In the genomic region with DNA sequence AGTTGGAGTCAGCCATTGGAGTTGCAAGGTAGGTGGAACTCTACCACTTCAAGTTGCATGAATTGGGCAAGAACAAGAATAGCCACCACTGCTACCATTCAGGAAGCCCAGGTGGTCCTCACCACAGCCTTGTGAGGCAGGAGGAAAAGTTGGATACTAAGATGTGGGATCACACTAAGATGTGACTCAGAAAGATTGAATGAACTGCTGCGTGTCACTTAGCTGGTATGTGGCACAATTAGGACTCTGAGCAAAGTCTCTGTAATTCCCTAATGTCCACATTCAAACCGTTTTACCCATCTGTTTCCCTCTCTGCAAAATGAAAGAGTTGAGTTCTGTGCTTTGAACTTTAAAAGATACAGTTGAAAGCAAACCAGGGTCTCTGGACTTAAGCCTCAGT, we compare ENCODE assay signal across 12 cellular contexts. TPM values are rescaled to one million over a fixed set of nuclear protein-coding genes. Genes with fewer than 3 reads are reported as not detected.
"Had no signal": no experiment of that assay in that cellular context is flagged by ENCODE, and none has a peak within 500 bp of the region (broad histone marks: within the 10 kb centered on the region; RNA-seq: fewer than 3 reads in every experiment).

No MANE protein-coding gene starts in this region.

- FAIRE-seq: pancreas had no signal

- H3K9me3 ChIP-seq: body of pancreas, pancreas had no signal

- DNase-seq: activated CD4-positive, alpha-beta T cell treated with anti-CD3 and anti-CD28 coated beads for 4 hours; activated naive CD4-positive, alpha-beta T cell treated with anti-CD3 and anti-CD28 coated beads for 36 hours; body of pancreas; cortex of kidney; effector memory CD4-positive, alpha-beta T cell; hippocampal formation; pancreas; stimulated activated CD4-positive, alpha-beta T cell treated with anti-CD3 and anti-CD28 coated beads, Interleukin-4, amount 100 ng/mL, for 1 hour; T1000; WERI-Rb-1 had no signal

- H3K36me3 ChIP-seq: neural progenitor cell, pancreas, WERI-Rb-1 had no signal

- H3K4me3 ChIP-seq: body of pancreas, neural progenitor cell, pancreas had no signal

- H3K4me2 ChIP-seq: neural progenitor cell had no signal

- H3K27ac ChIP-seq: body of pancreas, neural progenitor cell, pancreas, WERI-Rb-1 had no signal

- H3K9ac ChIP-seq: neural progenitor cell had no signal

- H3K4me1 ChIP-seq: body of pancreas, pancreas had no signal

- H3K27me3 ChIP-seq: body of pancreas, neural progenitor cell, pancreas had no signal

- ATAC-seq: body of pancreas, pancreas had no signal

RNA-seq across cellular contexts. Expression of a gene that starts 44.7 kb away (rescaled TPM):
- total RNA-seq: body of pancreas, ureter had no signal
